8 cellular contexts compared by ENCODE assay signal in the genomic region with DNA sequence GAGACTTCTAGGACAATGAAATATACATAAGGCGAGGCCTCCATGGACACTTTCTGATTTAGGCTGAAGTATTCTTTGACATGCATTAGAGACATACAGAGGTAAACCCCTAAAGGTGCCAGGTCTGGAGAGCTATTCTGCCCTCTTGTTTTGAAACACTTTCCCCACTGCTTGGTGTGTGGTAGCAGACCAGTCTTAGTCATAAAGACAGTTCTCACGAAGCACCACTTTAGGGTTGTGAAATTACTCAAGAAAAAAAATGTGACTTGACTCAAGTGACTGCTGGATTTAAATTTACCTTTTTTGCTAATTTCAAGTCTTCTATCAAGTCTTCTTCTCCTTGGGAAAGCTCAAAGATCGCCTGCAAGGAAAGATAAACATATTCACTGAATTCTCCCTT. TPM values are rescaled to one million over a fixed set of nuclear protein-coding genes. Genes with fewer than 3 reads are reported as not detected.
DNase-seq lines count a peak whose midpoint lies in the region; ATAC-seq and TF ChIP-seq lines count a peak whose summit lies in the region.

No MANE protein-coding gene starts in this region.

- no peak overlapping the region for H4K91ac ChIP-seq in H9 (ENCODE audit: insufficient read length, low read depth, low read length)

- no peak overlapping the region for H3K4ac ChIP-seq in H9 (ENCODE audit: low read depth, low read length)

- H2AFZ ChIP-seq in MM.1S (ENCODE audit: low read length) = no peak overlapping the region
- no peak overlapping the region for H2AFZ ChIP-seq in H9 (ENCODE audit: low read length)

- no peak overlapping the region for H4K5ac ChIP-seq in H9 (ENCODE audit: insufficient read length, low read depth, low read length)

- peaks cover 3% of the 10 kb centered on the region; the same call in 1 of the 2 replicates for H3F3A ChIP-seq in MM.1S (ENCODE audit: insufficient read depth, low read length)

- H3K9me3 ChIP-seq in SJCRH30 (replicated peaks) = peaks cover 11% of the 10 kb centered on the region; the same call in 1 of the 2 replicates
- H3K9me3 ChIP-seq in MM.1S (replicated peaks; ENCODE audit: insufficient read depth, low read length) = no peaks in the 10 kb centered on the region
- no peaks in the 10 kb centered on the region for H3K9me3 ChIP-seq in H9 (ENCODE audit: control insufficient read depth, low read depth, low read length)

- TF ChIP-seq CTCF in MM.1S (IDR thresholded peaks at IDR 0.05; ENCODE audit: low read length) = no peak
- no peak for TF ChIP-seq CTCF in H9 (conservative IDR thresholded peaks at IDR 0.05)

- no peaks in the 10 kb centered on the region for H3K9me2 ChIP-seq in MM.1S (replicated peaks; ENCODE audit: insufficient read depth, low read length)

- no peak overlapping the region for H2BK5ac ChIP-seq in H9 (ENCODE audit: insufficient read length, low read length)

- intact Hi-C loops in cardiac septum (cut with DNase I) = no loop called here

- no peak overlapping the region for H3K4me3 ChIP-seq in SJCRH30
- no peak overlapping the region for H3K4me3 ChIP-seq in MM.1S (ENCODE audit: low read length)

- no peak overlapping the region for H2BK120ac ChIP-seq in H9 (ENCODE audit: low read depth, low read length, poor library complexity, severe bottlenecking)

- H2AK5ac ChIP-seq in H9 (ENCODE audit: insufficient read length, low read length) = no peak overlapping the region

- H3K56ac ChIP-seq in H9 (ENCODE audit: insufficient read length, low read depth, low read length) = no peak overlapping the region

- H4K20me1 ChIP-seq in MM.1S (ENCODE audit: insufficient read depth, low read length) = no peaks in the 10 kb centered on the region
- no peaks in the 10 kb centered on the region for H4K20me1 ChIP-seq in H9 (ENCODE audit: control insufficient read depth, insufficient read depth, insufficient read length)

- H3K27me3 ChIP-seq in SJCRH30 (no peaks in the 10 kb centered on the region), MM.1S (replicated peaks; ENCODE audit: insufficient read depth, low read length) (no peaks in the 10 kb centered on the region), H9 (ENCODE audit: insufficient read depth, low read length) (no peaks in the 10 kb centered on the region)

- H3K9me3 Mint-ChIP-seq in activated naive CD8-positive, alpha-beta T cell (ENCODE audit: low read depth) = no peaks in the 10 kb centered on the region
- H3K9me3 Mint-ChIP-seq in H9 = no peaks in the 10 kb centered on the region

- H3K23ac ChIP-seq in H9 (ENCODE audit: insufficient read length, low read depth, low read length) = no peak overlapping the region

- no peaks in the 10 kb centered on the region for H3K27me3 Mint-ChIP-seq in activated naive CD8-positive, alpha-beta T cell
- H3K27me3 Mint-ChIP-seq in H9 (ENCODE audit: low read depth) = no peaks in the 10 kb centered on the region; the same call in 1 of the 2 replicates

- no peak overlapping the region for H3T11ph ChIP-seq in H9 (ENCODE audit: low read length)

- no peak overlapping the region for H3K18ac ChIP-seq in H9 (ENCODE audit: insufficient read length, low read depth, low read length)

- H3K23me2 ChIP-seq in H9 (ENCODE audit: insufficient read length, low read depth, low read length, poor library complexity, severe bottlenecking) = no peaks in the 10 kb centered on the region

- no peaks in the 10 kb centered on the region for H3K4me1 ChIP-seq in SJCRH30
- peaks cover 25% of the 10 kb centered on the region for H3K4me1 ChIP-seq in MM.1S (ENCODE audit: low read length)
- 0 out of 2 replicates have a peak, but pooled peaks cover 3% of the 10 kb centered on the region for H3K4me1 ChIP-seq in H9 (ENCODE audit: insufficient read depth, low read length)

- DNase-seq in AG08395 (ENCODE audit: low spot score) (peak; percentile 66), SJCRH30 (no peak), MM.1S (no peak), cardiac septum (ENCODE audit: low spot score) (no peak), H9 (no peak)

- ATAC-seq in GM19035 (IDR thresholded peaks at IDR 0.05; ENCODE audit: unreplicated experiment) = peak; percentile 85
- ATAC-seq in HG03175 (IDR thresholded peaks at IDR 0.05; ENCODE audit: unreplicated experiment) = peak; percentile 80

- H3K4me1 Mint-ChIP-seq in activated naive CD8-positive, alpha-beta T cell (ENCODE audit: low read depth) = peaks cover 73% of the 10 kb centered on the region
- peaks cover 7 to 10% of the 10 kb centered on the region in 2 experiments for H3K4me1 Mint-ChIP-seq in H9

- H3K14ac ChIP-seq in H9 (ENCODE audit: insufficient read depth, low read length) = no peak overlapping the region

- peaks cover 19% of the 10 kb centered on the region for H3K36me3 ChIP-seq in SJCRH30
- H3K36me3 ChIP-seq in MM.1S (replicated peaks; ENCODE audit: insufficient read depth, low read length) = 0 out of 2 replicates have a peak, but pooled peaks cover 2% of the 10 kb centered on the region

- H3K79me1 ChIP-seq in H9 (ENCODE audit: insufficient read depth, low read depth, low read length, poor library complexity, severe bottlenecking) = no peaks in the 10 kb centered on the region

- H3K4me2 ChIP-seq in MM.1S (ENCODE audit: low read depth, low read length) = no peak overlapping the region
- no peak overlapping the region for H3K4me2 ChIP-seq in H9 (ENCODE audit: insufficient read depth, insufficient read length, low read length)

- H2BK15ac ChIP-seq in H9 (ENCODE audit: low read depth, low read length) = no peak overlapping the region

- H3K36me3 Mint-ChIP-seq in activated naive CD8-positive, alpha-beta T cell = peaks cover 38% of the 10 kb centered on the region
- H3K36me3 Mint-ChIP-seq in H9 (ENCODE audit: insufficient read depth in 1 of 3, low read depth in 3 of 3) = peaks cover 0 to 2% (median 0%) of the 10 kb centered on the region in 3 experiments; a peak in 2 of 7 replicates

- no peak overlapping the region for H3K9ac ChIP-seq in MM.1S (ENCODE audit: low read length)
- no peak overlapping the region for H3K9ac ChIP-seq in H9 (ENCODE audit: extremely low read depth, insufficient read length, low read length)

- H3K79me2 ChIP-seq in MM.1S (ENCODE audit: low read length) (no peaks in the 10 kb centered on the region), H9 (ENCODE audit: insufficient read depth, low read length) (no peaks in the 10 kb centered on the region)

- H4K8ac ChIP-seq in H9 (replicated peaks; ENCODE audit: insufficient read length, low read depth, low read length) = no peak overlapping the region

- peak overlapping the region; percentile 88 for H3K4me3 Mint-ChIP-seq in activated naive CD8-positive, alpha-beta T cell
- H3K4me3 Mint-ChIP-seq in H9 = no peak overlapping the region

- no peak overlapping the region for H3K27ac ChIP-seq in SJCRH30
- H3K27ac ChIP-seq in MM.1S (ENCODE audit: low read length) = no peak overlapping the region
- H3K27ac ChIP-seq in H9 (ENCODE audit: insufficient read length, low read depth, low read length) = no peak overlapping the region

- no CpG with 5 or more reads among the region's 3 CpGs for WGBS in H9 (ENCODE audit: extremely low coverage, insufficient read length, low lambda C conversion rate)

- no peak overlapping the region for H2BK20ac ChIP-seq in H9 (ENCODE audit: low read depth, low read length, poor library complexity, severe bottlenecking)

- no peak overlapping the region for H2BK12ac ChIP-seq in H9 (ENCODE audit: insufficient read length, low read depth, low read length)

- peak overlapping the region; percentile 98 for H3K27ac Mint-ChIP-seq in activated naive CD8-positive, alpha-beta T cell
- H3K27ac Mint-ChIP-seq in H9 = no peak overlapping the region; a peak in 2 of 7 replicates

RNA-seq across cellular contexts. Expression of gene ARHGEF3, which starts 48.5 kb away (rescaled TPM):
- total RNA-seq in SJCRH30 (2014; rRNA removed; shearing (Covaris generic)) = 24.9 and 29.9 TPM in 2 replicates
- total RNA-seq in cardiac septum (23.1 TPM), H9 (2021) (4.4 and 5.7 TPM in 2 replicates)
